Comparison of ENCODE assay signal across 18 cellular contexts in genomic region chr1:181562395-181562794, GRCh38.
"Had no signal": no experiment of that assay in that cellular context is flagged by ENCODE, and none has a peak within 500 bp of the region (broad histone marks: within the 10 kb centered on the region; RNA-seq: fewer than 3 reads in every experiment).

No MANE protein-coding gene starts in this region.

- H3K4me1 ChIP-seq: gastrocnemius medialis, heart right ventricle, pancreas, suprapubic skin, tibial artery, upper lobe of left lung, uterus had no signal

- DNase-seq: dorsolateral prefrontal cortex; effector CD8-positive, alpha-beta T cell; gastrocnemius medialis; heart right ventricle; hypothalamus; kidney glomerular epithelial cell; mesendoderm; naive B cell; occipital lobe; pancreas; right cardiac atrium; small intestine; stimulated activated CD4-positive, alpha-beta T cell treated with anti-CD3 and anti-CD28 coated beads, Interleukin-2, amount 100 ng/mL, for 48 hours; stimulated activated naive CD4-positive, alpha-beta T cell treated with Interleukin-2 at 50 U/mL for 16 hours; tibial artery; upper lobe of left lung; uterus had no signal

- H3K27ac ChIP-seq: dorsolateral prefrontal cortex, gastrocnemius medialis, heart right ventricle, pancreas, suprapubic skin, tibial artery, upper lobe of left lung, uterus had no signal

- H3K4me3 ChIP-seq: dorsolateral prefrontal cortex, gastrocnemius medialis, heart right ventricle, pancreas, suprapubic skin, tibial artery, upper lobe of left lung, uterus had no signal

- H3K27me3 ChIP-seq: dorsolateral prefrontal cortex, gastrocnemius medialis, pancreas, tibial artery, upper lobe of left lung, uterus had no signal

- H3K9me3 ChIP-seq: gastrocnemius medialis, pancreas, suprapubic skin, tibial artery, upper lobe of left lung, uterus had no signal

- ATAC-seq: gastrocnemius medialis, heart right ventricle, pancreas, right cardiac atrium had no signal

- H3K36me3 ChIP-seq: gastrocnemius medialis, heart right ventricle, pancreas, suprapubic skin, tibial artery, upper lobe of left lung, uterus had no signal
